In genomic region chr5:151895660-151896040, GRCh38 we compare ENCODE assay signal across 1 cellular context.
TF ChIP-seq lines count a peak whose summit lies in the region.

No MANE protein-coding gene starts in this region.

TF ChIP-seq in A549, 52 proteins besides CTCF, POLR2A, EP300 and RAD21:
- TF ChIP-seq KDM1A (IDR thresholded peaks at IDR 0.05; ENCODE audit: low read depth), result no peak
- TF ChIP-seq JUNB (IDR thresholded peaks at IDR 0.05), result no peak
- TF ChIP-seq ATOH8 (CRISPR knock-in tag; IDR thresholded peaks at IDR 0.05; ENCODE audit: low read depth), result no peak
- TF ChIP-seq GATA3 (IDR thresholded peaks at IDR 0.05; ENCODE audit: borderline replicate concordance), result no peak
- no peak for TF ChIP-seq HMGXB4 (CRISPR knock-in tag; IDR thresholded peaks at IDR 0.05; ENCODE audit: borderline replicate concordance)
- TF ChIP-seq MAFK (IDR thresholded peaks at IDR 0.05; ENCODE audit: partially characterized antibody), result no peak
- no peak for TF ChIP-seq PBX3 (IDR thresholded peaks at IDR 0.05)
- TF ChIP-seq MYC (IDR thresholded peaks at IDR 0.05; ENCODE audit: borderline replicate concordance, low read length), result no peak
- no peak for TF ChIP-seq E2F6 (IDR thresholded peaks at IDR 0.05; ENCODE audit: borderline replicate concordance, low read depth)
- TF ChIP-seq FOSL2 (IDR thresholded peaks at IDR 0.05), result no peak
- no peak for TF ChIP-seq FOSL2 (CRISPR knock-in tag; IDR thresholded peaks at IDR 0.05)
TF ChIP-seq in A549: peak in this region for 0.
